Comparison of ENCODE assay signal across 25 cellular contexts in the genomic region with DNA sequence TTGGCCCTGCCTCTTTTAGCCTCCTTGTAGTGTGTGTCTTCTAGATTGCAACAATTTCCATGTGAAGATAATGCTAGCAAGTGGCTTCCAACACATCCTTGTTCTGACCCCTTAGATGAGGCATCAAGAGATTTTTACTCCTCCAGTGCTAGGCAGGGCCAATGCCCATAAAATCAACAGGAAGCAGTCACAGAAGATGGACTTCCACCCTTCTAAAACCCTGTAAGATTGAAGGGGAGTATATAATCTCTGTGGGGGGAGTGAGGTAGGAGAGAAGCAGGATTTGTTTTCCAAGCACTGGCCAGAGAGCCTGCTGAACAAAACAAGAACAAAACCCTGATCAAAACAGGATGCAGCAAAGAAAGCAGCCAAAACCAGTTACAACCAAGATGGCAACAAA. TPM values are rescaled to one million over a fixed set of nuclear protein-coding genes. Genes with fewer than 3 reads are reported as not detected.
DNase-seq lines count a peak whose midpoint lies in the region; ATAC-seq and TF ChIP-seq lines count a peak whose summit lies in the region.
"Had no signal": no experiment of that assay in that cellular context is flagged by ENCODE, and none has a peak within 500 bp of the region (broad histone marks: within the 10 kb centered on the region; RNA-seq: fewer than 3 reads in every experiment).

No MANE protein-coding gene starts in this region.

- H3K36me3 Mint-ChIP-seq in activated CD4-positive, alpha-beta T cell treated with anti-CD3 and anti-CD28 coated beads, Interleukin-2, amount 10 ng/mL, durations not matched to agents 7 days and 5 days (ENCODE audit: low read depth) = peaks cover 55% of the 10 kb centered on the region
- H3K36me3 Mint-ChIP-seq in activated CD4-positive, alpha-beta T cell treated with anti-CD3 and anti-CD28 coated beads for 36 hours (ENCODE audit: low read depth) = peaks cover 41% of the 10 kb centered on the region
- H3K36me3 Mint-ChIP-seq in CD4-positive, CD25-positive, alpha-beta regulatory T cell = peaks cover 39% of the 10 kb centered on the region
- peaks cover 65% of the 10 kb centered on the region for H3K36me3 Mint-ChIP-seq in brain
- H3K36me3 Mint-ChIP-seq in naive thymus-derived CD4-positive, alpha-beta T cell = peaks cover 4 to 43% (median 29%) of the 10 kb centered on the region in 5 donors

- peaks cover 32% of the 10 kb centered on the region for H3K36me3 ChIP-seq in CD4-positive, CD25-positive, alpha-beta regulatory T cell (ENCODE audit: control insufficient read depth, insufficient read depth, low read length)
- peaks cover 0 to 18% (median 5%) of the 10 kb centered on the region in 3 experiments for H3K36me3 ChIP-seq in naive thymus-derived CD4-positive, alpha-beta T cell (ENCODE audit: control insufficient read depth in 2 of 3, insufficient read depth in 3 of 3, low read length in 3 of 3)

- no peak overlapping the region for H3K4me3 Mint-ChIP-seq in activated CD4-positive, alpha-beta T cell treated with anti-CD3 and anti-CD28 coated beads, Interleukin-2, amount 10 ng/mL, durations not matched to agents 7 days and 5 days
- H3K4me3 Mint-ChIP-seq in activated CD4-positive, alpha-beta T cell treated with anti-CD3 and anti-CD28 coated beads for 36 hours = no peak overlapping the region
- H3K4me3 Mint-ChIP-seq in CD4-positive, CD25-positive, alpha-beta regulatory T cell = peak overlapping the region in 3 of 4 donors; percentile 6 to 53 (median 22)
- H3K4me3 Mint-ChIP-seq in brain = no peak overlapping the region
- peak overlapping the region in 4 of 10 donors; percentile 7 to 28 (median 20) for H3K4me3 Mint-ChIP-seq in naive thymus-derived CD4-positive, alpha-beta T cell

- no peaks in the 10 kb centered on the region for H3K27me3 ChIP-seq in CD4-positive, CD25-positive, alpha-beta regulatory T cell (ENCODE audit: control insufficient read depth, insufficient read depth, low read length)
- no peaks in the 10 kb centered on the region for H3K27me3 ChIP-seq in naive thymus-derived CD4-positive, alpha-beta T cell (ENCODE audit: control insufficient read depth in 2 of 2, insufficient read depth in 2 of 2, low read length in 2 of 2)
- H3K27me3 ChIP-seq: body of pancreas, dorsolateral prefrontal cortex, gastrocnemius medialis had no signal

- ATAC-seq in activated CD4-positive, alpha-beta T cell treated with anti-CD3 and anti-CD28 coated beads for 36 hours = no peak
- no peak for ATAC-seq in CD4-positive, CD25-positive, alpha-beta regulatory T cell (ENCODE audit: low read depth in 2 of 2)
- no peak for ATAC-seq in naive thymus-derived CD4-positive, alpha-beta T cell
- ATAC-seq in GM21381 (IDR thresholded peaks at IDR 0.05; ENCODE audit: unreplicated experiment) = no peak
- ATAC-seq: body of pancreas; gastrocnemius medialis; lower lobe of right lung; mucosa of descending colon; stimulated activated naive CD8-positive, alpha-beta T cell treated with anti-CD3 and anti-CD28 coated beads, Interleukin-15, Interleukin-2, amounts not matched to agents 100 U/mL and 50 U/mL, for 24 hours had no signal

- CTCF ChIA-PET in activated CD4-positive, alpha-beta T cell treated with anti-CD3 and anti-CD28 coated beads, Interleukin-2, amount 10 ng/mL, durations not matched to agents 7 days and 5 days (lab: Charles Lee) = interaction anchor here (0.7 to 0.8 kb wide), 2 partner anchors 16 to 17 kb away, joined by 3 read pairs; no protein-coding TSS in a partner anchor
- CTCF ChIA-PET in activated CD4-positive, alpha-beta T cell treated with anti-CD3 and anti-CD28 coated beads for 36 hours (lab: Charles Lee) = interaction anchor here (0.7 kb wide), 1 partner anchor 145 kb away, joined by 3 read pairs; no protein-coding TSS in a partner anchor
- CTCF ChIA-PET in naive thymus-derived CD4-positive, alpha-beta T cell (lab: Charles Lee) = no interaction called here

- no peaks in the 10 kb centered on the region for H3K27me3 Mint-ChIP-seq in activated CD4-positive, alpha-beta T cell treated with anti-CD3 and anti-CD28 coated beads, Interleukin-2, amount 10 ng/mL, durations not matched to agents 7 days and 5 days
- no peaks in the 10 kb centered on the region for H3K27me3 Mint-ChIP-seq in activated CD4-positive, alpha-beta T cell treated with anti-CD3 and anti-CD28 coated beads for 36 hours
- H3K27me3 Mint-ChIP-seq in CD4-positive, CD25-positive, alpha-beta regulatory T cell = no peaks in the 10 kb centered on the region
- H3K27me3 Mint-ChIP-seq in brain = no peaks in the 10 kb centered on the region
- H3K27me3 Mint-ChIP-seq in naive thymus-derived CD4-positive, alpha-beta T cell = no peaks in the 10 kb centered on the region

- H3K9me3 Mint-ChIP-seq in activated CD4-positive, alpha-beta T cell treated with anti-CD3 and anti-CD28 coated beads, Interleukin-2, amount 10 ng/mL, durations not matched to agents 7 days and 5 days = no peaks in the 10 kb centered on the region
- H3K9me3 Mint-ChIP-seq in activated CD4-positive, alpha-beta T cell treated with anti-CD3 and anti-CD28 coated beads for 36 hours (ENCODE audit: low read depth) = no peaks in the 10 kb centered on the region
- H3K9me3 Mint-ChIP-seq in CD4-positive, CD25-positive, alpha-beta regulatory T cell = no peaks in the 10 kb centered on the region
- H3K9me3 Mint-ChIP-seq in brain = no peaks in the 10 kb centered on the region
- no peaks in the 10 kb centered on the region for H3K9me3 Mint-ChIP-seq in naive thymus-derived CD4-positive, alpha-beta T cell

- peaks cover 25% of the 10 kb centered on the region for H3K4me1 ChIP-seq in CD4-positive, CD25-positive, alpha-beta regulatory T cell (ENCODE audit: control insufficient read depth, insufficient read depth, low read length, poor library complexity, severe bottlenecking)
- peaks cover 8 to 9% of the 10 kb centered on the region in 2 donors for H3K4me1 ChIP-seq in naive thymus-derived CD4-positive, alpha-beta T cell (ENCODE audit: control insufficient read depth in 2 of 2, insufficient read depth in 2 of 2, low read length in 2 of 2)
- H3K4me1 ChIP-seq: body of pancreas had no signal

- H3K27ac Mint-ChIP-seq in activated CD4-positive, alpha-beta T cell treated with anti-CD3 and anti-CD28 coated beads, Interleukin-2, amount 10 ng/mL, durations not matched to agents 7 days and 5 days = peak overlapping the region; percentile 71
- H3K27ac Mint-ChIP-seq in activated CD4-positive, alpha-beta T cell treated with anti-CD3 and anti-CD28 coated beads for 36 hours = no peak overlapping the region
- peak overlapping the region; percentile 59 to 83 (median 76) for H3K27ac Mint-ChIP-seq in CD4-positive, CD25-positive, alpha-beta regulatory T cell
- peak overlapping the region in 4 of 5 experiments; percentile 11 to 72 (median 36) for H3K27ac Mint-ChIP-seq in brain
- peak overlapping the region in 5 of 9 donors; percentile 22 to 70 (median 43) for H3K27ac Mint-ChIP-seq in naive thymus-derived CD4-positive, alpha-beta T cell

- no peaks in the 10 kb centered on the region for H3K9me3 ChIP-seq in CD4-positive, CD25-positive, alpha-beta regulatory T cell (ENCODE audit: control insufficient read depth in 2 of 2, low read length in 2 of 2)
- H3K9me3 ChIP-seq in naive thymus-derived CD4-positive, alpha-beta T cell (ENCODE audit: control insufficient read depth in 2 of 3, low read length in 3 of 3) = no peaks in the 10 kb centered on the region
- H3K9me3 ChIP-seq: body of pancreas, gastrocnemius medialis, lower lobe of right lung, mucosa of descending colon had no signal

- H3K4me3 ChIP-seq in CD4-positive, CD25-positive, alpha-beta regulatory T cell (ENCODE audit: low read depth, low read length) = no peak overlapping the region
- H3K4me3 ChIP-seq in naive thymus-derived CD4-positive, alpha-beta T cell (ENCODE audit: low read length) = no peak overlapping the region
- H3K4me3 ChIP-seq: body of pancreas, dorsolateral prefrontal cortex, gastrocnemius medialis, lower lobe of right lung, mucosa of descending colon, smooth muscle cell had no signal

- no peak for DNase-seq in activated CD4-positive, alpha-beta T cell treated with anti-CD3 and anti-CD28 coated beads, Interleukin-2, amount 10 ng/mL, durations not matched to agents 7 days and 5 days
- DNase-seq in activated CD4-positive, alpha-beta T cell treated with anti-CD3 and anti-CD28 coated beads for 36 hours = no peak
- DNase-seq in CD4-positive, CD25-positive, alpha-beta regulatory T cell = peak in 1 of 3 donors; percentile 44
- DNase-seq in naive thymus-derived CD4-positive, alpha-beta T cell = no peak
- no peak for DNase-seq in SHP77 (lab: John Stamatoyannopoulos, UW)
- no peak for DNase-seq in NCI-H446 treated with DMSO at 0.1 percent for 48 hours (lab: John Stamatoyannopoulos, UW)
- DNase-seq: activated gamma-delta T cell; activated T-cell treated with anti-CD3 and anti-CD28 coated beads, Interleukin-2, amount 50 U/mL, for 1 hour; body of pancreas; dorsolateral prefrontal cortex; EL; gastrocnemius medialis; GOT3; IMR-90; kidney glomerular epithelial cell; lower lobe of right lung; mucosa of descending colon; NCI-H2107; NCI-H82; SIG-M5; stimulated activated naive CD8-positive, alpha-beta T cell treated with anti-CD3 and anti-CD28 coated beads, Interleukin-15, Interleukin-2, amounts not matched to agents 100 U/mL and 50 U/mL, for 24 hours; WERI-Rb-1 had no signal

- H3K4me1 Mint-ChIP-seq in activated CD4-positive, alpha-beta T cell treated with anti-CD3 and anti-CD28 coated beads, Interleukin-2, amount 10 ng/mL, durations not matched to agents 7 days and 5 days = peaks cover 43% of the 10 kb centered on the region
- peaks cover 48% of the 10 kb centered on the region for H3K4me1 Mint-ChIP-seq in activated CD4-positive, alpha-beta T cell treated with anti-CD3 and anti-CD28 coated beads for 36 hours
- H3K4me1 Mint-ChIP-seq in CD4-positive, CD25-positive, alpha-beta regulatory T cell = peaks cover 29 to 75% (median 46%) of the 10 kb centered on the region in 4 donors
- H3K4me1 Mint-ChIP-seq in brain = peaks cover 42% of the 10 kb centered on the region
- H3K4me1 Mint-ChIP-seq in naive thymus-derived CD4-positive, alpha-beta T cell = peaks cover 36 to 65% (median 57%) of the 10 kb centered on the region in 7 donors

- TF ChIP-seq CTCF in brain (conservative IDR thresholded peaks at IDR 0.05) = no peak

- H3K27ac ChIP-seq in CD4-positive, CD25-positive, alpha-beta regulatory T cell (ENCODE audit: insufficient read depth, low read length, poor library complexity, severe bottlenecking) = no peak overlapping the region
- H3K27ac ChIP-seq in naive thymus-derived CD4-positive, alpha-beta T cell (ENCODE audit: low read depth, low read length) = no peak overlapping the region
- H3K27ac ChIP-seq: body of pancreas, gastrocnemius medialis, lower lobe of right lung, WERI-Rb-1 had no signal

- intact Hi-C loops in activated CD4-positive, alpha-beta T cell treated with anti-CD3 and anti-CD28 coated beads for 36 hours (cut with DNase I, micrococcal nuclease) = no loop called here
- intact Hi-C loops in naive thymus-derived CD4-positive, alpha-beta T cell (cut with micrococcal nuclease) = no loop called here

- POLR2A ChIA-PET in activated CD4-positive, alpha-beta T cell treated with anti-CD3 and anti-CD28 coated beads, Interleukin-2, amount 10 ng/mL, durations not matched to agents 7 days and 5 days (lab: Charles Lee) = no interaction called here
- POLR2A ChIA-PET in activated CD4-positive, alpha-beta T cell treated with anti-CD3 and anti-CD28 coated beads for 36 hours (lab: Charles Lee) = no interaction called here
- POLR2A ChIA-PET in naive thymus-derived CD4-positive, alpha-beta T cell (lab: Charles Lee) = no interaction called here

RNA-seq across cellular contexts. Expression of gene GON4L, which starts 12.2 kb away (rescaled TPM):
- total RNA-seq in activated CD4-positive, alpha-beta T cell treated with anti-CD3 and anti-CD28 coated beads, Interleukin-2, amount 10 ng/mL, durations not matched to agents 7 days and 5 days = 10 to 100 TPM; 72.3 to 77.0 TPM
- total RNA-seq in activated CD4-positive, alpha-beta T cell treated with anti-CD3 and anti-CD28 coated beads for 36 hours = 10 to 100 TPM; 44.2 to 48.8 TPM
- total RNA-seq in CD4-positive, CD25-positive, alpha-beta regulatory T cell = 105 TPM
- 10 to 100 TPM; 22.3 to 35.3 (median 26.3) TPM for polyA plus RNA-seq in CD4-positive, CD25-positive, alpha-beta regulatory T cell
- polyA plus RNA-seq in brain (ENCODE audit: insufficient read depth, low read depth, low replicate concordance) = 17.9 TPM
- total RNA-seq in naive thymus-derived CD4-positive, alpha-beta T cell = 100 to 1,000 TPM in 4 of 5 experiments, 10 to 100 TPM in 1; 87.2 to 138 (median 106) TPM
- 10 to 100 TPM; 25.4 to 40.5 TPM for polyA plus RNA-seq in naive thymus-derived CD4-positive, alpha-beta T cell

RNA-seq across cellular contexts. Expression of gene SYT11, which starts 14.5 kb away (rescaled TPM):
- 10 to 100 TPM; 14.2 to 15.5 TPM for total RNA-seq in activated CD4-positive, alpha-beta T cell treated with anti-CD3 and anti-CD28 coated beads, Interleukin-2, amount 10 ng/mL, durations not matched to agents 7 days and 5 days
- total RNA-seq in activated CD4-positive, alpha-beta T cell treated with anti-CD3 and anti-CD28 coated beads for 36 hours = 10 to 100 TPM; 14.3 to 14.8 TPM
- 29.7 TPM for total RNA-seq in CD4-positive, CD25-positive, alpha-beta regulatory T cell
- polyA plus RNA-seq in CD4-positive, CD25-positive, alpha-beta regulatory T cell = 10 to 100 TPM; 14.4 to 34.1 (median 18.7) TPM
- polyA plus RNA-seq in brain (ENCODE audit: insufficient read depth, low read depth, low replicate concordance) = 271 TPM
- total RNA-seq in naive thymus-derived CD4-positive, alpha-beta T cell = 10 to 100 TPM in 2 of 5 experiments, 1 to 10 TPM in 3; 1.4 to 22.9 (median 2.7) TPM
- polyA plus RNA-seq in naive thymus-derived CD4-positive, alpha-beta T cell = under 1 TPM; 0.39 to 0.48 TPM

Comparison
In these comparisons a context has a peak if more than half of its experiments do, and no peak if none do; other contexts are left out.
1. H3K4me3 Mint-ChIP-seq: peak in CD4-positive, CD25-positive, alpha-beta regulatory T cell (3 of 4); none in activated CD4-positive, alpha-beta T cell treated with anti-CD3 and anti-CD28 coated beads, Interleukin-2, amount 10 ng/mL, durations not matched to agents 7 days and 5 days (single experiment), activated CD4-positive, alpha-beta T cell treated with anti-CD3 and anti-CD28 coated beads for 36 hours (single experiment) and brain (0 of 5).